8 cellular contexts compared by ENCODE assay signal in the genomic region with DNA sequence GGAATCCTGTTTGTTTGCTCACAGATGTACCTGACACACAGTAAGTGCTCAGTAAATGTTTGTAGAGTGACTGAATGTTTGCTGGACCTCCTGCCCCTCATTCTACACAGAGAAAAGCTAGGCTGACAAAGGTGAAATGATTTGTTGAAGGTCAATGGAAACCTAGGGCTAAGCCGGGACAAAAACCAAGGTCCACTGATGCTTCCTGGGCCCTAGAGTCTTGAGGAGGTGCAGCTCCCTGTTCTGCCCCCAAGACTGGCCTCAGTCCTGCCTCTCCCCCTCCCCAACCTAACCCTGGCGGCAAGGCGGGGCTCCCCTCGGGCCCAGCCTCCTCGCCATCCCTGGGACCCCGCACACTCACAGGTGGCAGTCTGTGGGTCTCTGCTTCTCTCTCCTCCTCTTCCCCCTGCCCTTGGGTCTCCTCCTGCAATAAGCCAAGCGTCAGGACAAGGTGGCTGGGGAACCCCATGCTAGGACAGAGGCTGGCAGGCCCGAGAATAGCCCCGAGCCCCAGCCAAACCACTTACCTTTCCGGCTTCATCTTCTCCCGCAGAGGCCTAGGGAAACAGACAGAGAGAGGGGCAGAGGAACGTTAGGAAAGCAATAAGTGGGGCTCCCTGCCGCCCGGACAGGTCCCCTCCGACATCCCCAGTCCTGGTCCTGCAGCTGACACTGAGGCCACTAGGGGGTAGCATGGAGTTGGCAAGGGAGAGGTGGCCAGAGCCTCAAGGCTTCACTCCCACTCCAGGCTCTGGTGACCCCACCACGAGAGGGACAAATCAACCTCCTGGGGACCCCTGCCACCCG. TPM values are rescaled to one million over a fixed set of nuclear protein-coding genes. Genes with fewer than 3 reads are reported as not detected.
DNase-seq lines count a peak whose midpoint lies in the region; ATAC-seq and TF ChIP-seq lines count a peak whose summit lies in the region.

No MANE protein-coding gene starts in this region.

- CTCF ChIA-PET in activated CD4-positive, alpha-beta T cell treated with anti-CD3 and anti-CD28 coated beads, Interleukin-2, amount 10 ng/mL, durations not matched to agents 7 days and 5 days (lab: Charles Lee), result interaction anchor here (0.6 to 4.7 kb wide), 15 partner anchors 8 to 548 kb away, joined by 3 to 32 read pairs (median 3); partner anchors contain the start of genes PGF, RPS6KL1 and ZC2HC1C

- POLR2A ChIA-PET in activated CD4-positive, alpha-beta T cell treated with anti-CD3 and anti-CD28 coated beads, Interleukin-2, amount 10 ng/mL, durations not matched to agents 7 days and 5 days (lab: Charles Lee), result no interaction called here

- no peaks in the 10 kb centered on the region for H3K36me3 ChIP-seq in HAP-1 (replicated peaks)
- no peaks in the 10 kb centered on the region for H3K36me3 ChIP-seq in lower lobe of right lung

- no peaks in the 10 kb centered on the region for H3K9me3 Mint-ChIP-seq in activated CD4-positive, alpha-beta T cell treated with anti-CD3 and anti-CD28 coated beads, Interleukin-2, amount 10 ng/mL, durations not matched to agents 7 days and 5 days

- H3K4me1 Mint-ChIP-seq in activated CD4-positive, alpha-beta T cell treated with anti-CD3 and anti-CD28 coated beads, Interleukin-2, amount 10 ng/mL, durations not matched to agents 7 days and 5 days, result peaks cover 30% of the 10 kb centered on the region

- H3K4me1 ChIP-seq in HAP-1, result no peaks in the 10 kb centered on the region
- peaks cover 35% of the 10 kb centered on the region for H3K4me1 ChIP-seq in lower lobe of right lung

- H3K4me3 Mint-ChIP-seq in activated CD4-positive, alpha-beta T cell treated with anti-CD3 and anti-CD28 coated beads, Interleukin-2, amount 10 ng/mL, durations not matched to agents 7 days and 5 days, result no peak overlapping the region

- peak; percentile 84 to 87 for ATAC-seq in lower lobe of right lung
- no peak for ATAC-seq in GM18517 (IDR thresholded peaks at IDR 0.05; ENCODE audit: unreplicated experiment)

- no peaks in the 10 kb centered on the region for H3K36me3 Mint-ChIP-seq in activated CD4-positive, alpha-beta T cell treated with anti-CD3 and anti-CD28 coated beads, Interleukin-2, amount 10 ng/mL, durations not matched to agents 7 days and 5 days (ENCODE audit: low read depth)

- intact Hi-C loops in lower lobe of right lung (cut with DNase I), result no loop called here

- DNase-seq in CD1c-positive myeloid dendritic cell (ENCODE audit: extremely low spot score) (peak; percentile 82), HAP-1 (ENCODE audit: low spot score in 2 of 2) (peak; percentile 64 to 91), NCI-H510A treated with DMSO at 0.1 percent for 48 hours (lab: John Stamatoyannopoulos, UW) (peak; percentile 39), coronary artery (ENCODE audit: low spot score) (no peak), lower lobe of right lung (peak; percentile 72)
- DNase-seq in activated CD4-positive, alpha-beta T cell treated with anti-CD3 and anti-CD28 coated beads, Interleukin-2, amount 10 ng/mL, durations not matched to agents 7 days and 5 days, result peak; percentile 82
- DNase-seq in stimulated activated CD8-positive, alpha-beta memory T cell treated with anti-CD3 and anti-CD28 coated beads, Interleukin-12 subunit alpha, Interleukin-12 subunit beta, amount 100 ng/mL, for 1 hour (ENCODE audit: low read depth), result peak; percentile 62

- peak; percentile 93 for TF ChIP-seq CTCF in coronary artery (IDR thresholded peaks at IDR 0.05)
- TF ChIP-seq CTCF in lower lobe of right lung (IDR thresholded peaks at IDR 0.05), result peak; percentile 91

- peak overlapping the region; percentile 2 for H3K27ac Mint-ChIP-seq in activated CD4-positive, alpha-beta T cell treated with anti-CD3 and anti-CD28 coated beads, Interleukin-2, amount 10 ng/mL, durations not matched to agents 7 days and 5 days

- no peak overlapping the region for H3K4me3 ChIP-seq in HAP-1
- H3K4me3 ChIP-seq in coronary artery, result peak overlapping the region; percentile 16
- no peak overlapping the region for H3K4me3 ChIP-seq in lower lobe of right lung

- H3K27ac ChIP-seq in coronary artery (peak overlapping the region; percentile 25 to 77), lower lobe of right lung (no peak overlapping the region)

- H3K9me3 ChIP-seq in HAP-1, result no peaks in the 10 kb centered on the region
- H3K9me3 ChIP-seq in lower lobe of right lung, result no peaks in the 10 kb centered on the region

- in situ Hi-C loops in HAP-1 (cut with MboI; ENCODE audit: low sequenced_read_pairs), result loop anchor here (25.0 kb wide), 1 partner anchor 141 kb away; no protein-coding TSS in a partner anchor

- H3K27me3 Mint-ChIP-seq in activated CD4-positive, alpha-beta T cell treated with anti-CD3 and anti-CD28 coated beads, Interleukin-2, amount 10 ng/mL, durations not matched to agents 7 days and 5 days, result no peaks in the 10 kb centered on the region

- no peaks in the 10 kb centered on the region for H3K27me3 ChIP-seq in HAP-1 (ENCODE audit: low read depth)
- no peaks in the 10 kb centered on the region for H3K27me3 ChIP-seq in lower lobe of right lung (ENCODE audit: low read depth)

RNA-seq across cellular contexts. Expression of gene PGF, which starts 9.3 kb away (rescaled TPM):
- total RNA-seq in activated CD4-positive, alpha-beta T cell treated with anti-CD3 and anti-CD28 coated beads, Interleukin-2, amount 10 ng/mL, durations not matched to agents 7 days and 5 days, result under 1 TPM; 0.12 to 0.15 TPM
- 3.0 TPM for total RNA-seq in lower lobe of right lung

RNA-seq across cellular contexts. Expression of gene RPS6KL1, which starts 23.0 kb away (rescaled TPM):
- total RNA-seq in activated CD4-positive, alpha-beta T cell treated with anti-CD3 and anti-CD28 coated beads, Interleukin-2, amount 10 ng/mL, durations not matched to agents 7 days and 5 days, result 1 to 10 TPM; 4.5 to 4.6 TPM
- 2.0 TPM for total RNA-seq in lower lobe of right lung

RNA-seq across cellular contexts. Expression of gene EIF2B2, which starts 56.7 kb away (rescaled TPM):
- 10 to 100 TPM; 53.0 to 58.1 TPM for total RNA-seq in activated CD4-positive, alpha-beta T cell treated with anti-CD3 and anti-CD28 coated beads, Interleukin-2, amount 10 ng/mL, durations not matched to agents 7 days and 5 days
- 30.4 TPM for total RNA-seq in lower lobe of right lung
